Comparison of ENCODE assay signal across 31 cellular contexts in genomic region chr16:55138298-55138697, GRCh38.
"Had no signal": no experiment of that assay in that cellular context is flagged by ENCODE, and none has a peak within 500 bp of the region (broad histone marks: within the 10 kb centered on the region; RNA-seq: fewer than 3 reads in every experiment).

No MANE protein-coding gene starts in this region.

- H3K27me3 ChIP-seq: adrenal gland, body of pancreas had no signal

- H3K36me3 Mint-ChIP-seq: activated CD4-positive, alpha-beta memory T cell treated with anti-CD3 and anti-CD28 coated beads for 36 hours; activated CD8-positive, alpha-beta memory T cell treated with anti-CD3 and anti-CD28 coated beads, Interleukin-2, amount 10 ng/mL, durations not matched to agents 7 days and 5 days; activated naive CD4-positive, alpha-beta T cell treated with anti-CD3 and anti-CD28 coated beads, Interleukin-2, amount 50 U/mL, for 24 hours; activated naive CD8-positive, alpha-beta T cell treated with anti-CD3 and anti-CD28 coated beads for 36 hours had no signal

- DNase-seq: activated CD4-positive, alpha-beta memory T cell treated with anti-CD3 and anti-CD28 coated beads for 36 hours; activated CD4-positive, alpha-beta T cell treated with anti-CD3 and anti-CD28 coated beads for 36 hours; activated CD4-positive, alpha-beta T cell treated with anti-CD3 and anti-CD28 coated beads, Interleukin-2, amount 10 ng/mL, durations not matched to agents 24 days and 14 days; activated CD4-positive, CD25-positive, alpha-beta regulatory T cell; activated CD4-positive, CD25-positive, alpha-beta regulatory T cell treated with anti-CD3 and anti-CD28 coated beads, Interleukin-2, amount 50 U/mL, for 72 hours; activated CD8-positive, alpha-beta memory T cell treated with anti-CD3 and anti-CD28 coated beads, Interleukin-2, amount 10 ng/mL, durations not matched to agents 7 days and 5 days; activated CD8-positive, alpha-beta memory T cell treated with anti-CD3 and anti-CD28 coated beads, Interleukin-2, amount 50 U/mL, for 4 hours; activated CD8-positive, alpha-beta T cell treated with anti-CD3 and anti-CD28 coated beads, Interleukin-2, amount 10 ng/mL, durations not matched to agents 7 days and 5 days; activated effector memory CD4-positive, alpha-beta T cell treated with anti-CD3 and anti-CD28 coated beads, Interleukin-2, amount 50 U/mL, for 16 hours; activated naive CD4-positive, alpha-beta T cell treated with anti-CD3 and anti-CD28 coated beads for 36 hours; activated naive CD8-positive, alpha-beta T cell treated with anti-CD3 and anti-CD28 coated beads for 36 hours; activated naive CD8-positive, alpha-beta T cell treated with anti-CD3 and anti-CD28 coated beads, Interleukin-2, amount 50 U/mL, for 24 hours; activated T-cell treated with anti-CD3 and anti-CD28 coated beads, Interleukin-2, amount 50 U/mL, for 1 hour; activated T-cell treated with anti-CD3 and anti-CD28 coated beads, Interleukin-2, amount 50 U/mL, for 48 hours; adrenal gland; amygdala; aorta; caudate nucleus; cortex of kidney; dermis blood vessel endothelial cell; effector CD4-positive, alpha-beta T cell; effector memory CD8-positive, alpha-beta T cell; esophagus squamous epithelium; head of caudate nucleus; T-helper 2 cell had no signal

- H3K4me1 ChIP-seq: adrenal gland, body of pancreas, esophagus squamous epithelium had no signal

- H3K27me3 Mint-ChIP-seq: activated CD4-positive, alpha-beta memory T cell treated with anti-CD3 and anti-CD28 coated beads for 36 hours; activated CD4-positive, alpha-beta T cell treated with anti-CD3 and anti-CD28 coated beads, Interleukin-2, amount 10 ng/mL, durations not matched to agents 24 days and 14 days; activated CD8-positive, alpha-beta memory T cell treated with anti-CD3 and anti-CD28 coated beads, Interleukin-2, amount 10 ng/mL, durations not matched to agents 7 days and 5 days; activated naive CD4-positive, alpha-beta T cell treated with anti-CD3 and anti-CD28 coated beads, Interleukin-2, amount 50 U/mL, for 24 hours; activated naive CD8-positive, alpha-beta T cell treated with anti-CD3 and anti-CD28 coated beads for 36 hours; activated naive CD8-positive, alpha-beta T cell treated with anti-CD3 and anti-CD28 coated beads, Interleukin-2, amount 50 U/mL, for 24 hours; effector memory CD8-positive, alpha-beta T cell had no signal

- H3K9me3 Mint-ChIP-seq: activated CD4-positive, alpha-beta memory T cell treated with anti-CD3 and anti-CD28 coated beads for 36 hours; activated CD4-positive, alpha-beta T cell treated with anti-CD3 and anti-CD28 coated beads, Interleukin-2, amount 10 ng/mL, durations not matched to agents 24 days and 14 days; activated naive CD4-positive, alpha-beta T cell treated with anti-CD3 and anti-CD28 coated beads for 36 hours; activated naive CD4-positive, alpha-beta T cell treated with anti-CD3 and anti-CD28 coated beads, Interleukin-2, amount 50 U/mL, for 24 hours; activated naive CD8-positive, alpha-beta T cell treated with anti-CD3 and anti-CD28 coated beads for 36 hours; activated naive CD8-positive, alpha-beta T cell treated with anti-CD3 and anti-CD28 coated beads, Interleukin-2, amount 50 U/mL, for 24 hours; activated T-helper 1 cell treated with anti-CD3 and anti-CD28 coated beads, Interleukin-12 subunit alpha, Interleukin-12 subunit beta, Interleukin-2, Interleukin-4 antibody, amounts not matched to agents 30 ng/mL and 10 ng/mL and 1 ng/mL, durations not matched to agents 14 hours and 24 hours and 36 hours; activated T-helper 2 cell treated with anti-CD3 and anti-CD28 coated beads, Interferon-gamma antibody, Interleukin-2, Interleukin-4, amounts not matched to agents 10 μg/mL and 5 μg/mL and 100 μg/mL, durations not matched to agents 14 hours and 24 hours and 36 hours; effector memory CD8-positive, alpha-beta T cell had no signal

- ATAC-seq: activated CD4-positive, alpha-beta T cell treated with anti-CD3 and anti-CD28 coated beads for 36 hours; activated CD8-positive, alpha-beta memory T cell treated with anti-CD3 and anti-CD28 coated beads, Interleukin-2, amount 10 ng/mL, durations not matched to agents 7 days and 5 days; activated CD8-positive, alpha-beta T cell treated with anti-CD3 and anti-CD28 coated beads, Interleukin-2, amount 10 ng/mL, durations not matched to agents 7 days and 5 days; activated naive CD8-positive, alpha-beta T cell treated with anti-CD3 and anti-CD28 coated beads, Interleukin-2, amount 50 U/mL, for 24 hours; body of pancreas; effector memory CD8-positive, alpha-beta T cell had no signal

- H3K4me3 ChIP-seq: adrenal gland, body of pancreas, esophagus squamous epithelium had no signal

- H3K27ac Mint-ChIP-seq: activated CD4-positive, alpha-beta memory T cell treated with anti-CD3 and anti-CD28 coated beads for 36 hours; activated CD4-positive, alpha-beta T cell treated with anti-CD3 and anti-CD28 coated beads for 36 hours; activated CD4-positive, alpha-beta T cell treated with anti-CD3 and anti-CD28 coated beads, Interleukin-2, amount 10 ng/mL, durations not matched to agents 24 days and 14 days; activated CD8-positive, alpha-beta memory T cell treated with anti-CD3 and anti-CD28 coated beads, Interleukin-2, amount 10 ng/mL, durations not matched to agents 7 days and 5 days; activated CD8-positive, alpha-beta T cell treated with anti-CD3 and anti-CD28 coated beads, Interleukin-2, amount 10 ng/mL, durations not matched to agents 7 days and 5 days; activated naive CD4-positive, alpha-beta T cell treated with anti-CD3 and anti-CD28 coated beads for 36 hours; activated naive CD4-positive, alpha-beta T cell treated with anti-CD3 and anti-CD28 coated beads, Interleukin-2, amount 50 U/mL, for 24 hours; activated naive CD8-positive, alpha-beta T cell treated with anti-CD3 and anti-CD28 coated beads for 36 hours; activated naive CD8-positive, alpha-beta T cell treated with anti-CD3 and anti-CD28 coated beads, Interleukin-2, amount 50 U/mL, for 24 hours; activated T-helper 1 cell treated with anti-CD3 and anti-CD28 coated beads, Interleukin-12 subunit alpha, Interleukin-12 subunit beta, Interleukin-2, Interleukin-4 antibody, amounts not matched to agents 30 ng/mL and 10 ng/mL and 1 ng/mL, durations not matched to agents 14 hours and 24 hours and 36 hours; activated T-helper 2 cell treated with anti-CD3 and anti-CD28 coated beads, Interferon-gamma antibody, Interleukin-2, Interleukin-4, amounts not matched to agents 10 μg/mL and 5 μg/mL and 100 μg/mL, durations not matched to agents 14 hours and 24 hours and 36 hours; effector memory CD8-positive, alpha-beta T cell had no signal

- H3K36me3 ChIP-seq: adrenal gland, esophagus squamous epithelium had no signal

- H3K4me1 Mint-ChIP-seq: activated CD4-positive, alpha-beta T cell treated with anti-CD3 and anti-CD28 coated beads for 36 hours; activated CD4-positive, alpha-beta T cell treated with anti-CD3 and anti-CD28 coated beads, Interleukin-2, amount 10 ng/mL, durations not matched to agents 24 days and 14 days; activated CD8-positive, alpha-beta memory T cell treated with anti-CD3 and anti-CD28 coated beads, Interleukin-2, amount 10 ng/mL, durations not matched to agents 7 days and 5 days; activated naive CD4-positive, alpha-beta T cell treated with anti-CD3 and anti-CD28 coated beads, Interleukin-2, amount 50 U/mL, for 24 hours; activated naive CD8-positive, alpha-beta T cell treated with anti-CD3 and anti-CD28 coated beads for 36 hours; activated naive CD8-positive, alpha-beta T cell treated with anti-CD3 and anti-CD28 coated beads, Interleukin-2, amount 50 U/mL, for 24 hours had no signal

- H3K9me3 ChIP-seq: adrenal gland, body of pancreas, esophagus squamous epithelium had no signal

- H3K27ac ChIP-seq: adrenal gland, body of pancreas, esophagus squamous epithelium had no signal

- H3K4me3 Mint-ChIP-seq: activated CD4-positive, alpha-beta memory T cell treated with anti-CD3 and anti-CD28 coated beads for 36 hours; activated CD4-positive, alpha-beta T cell treated with anti-CD3 and anti-CD28 coated beads for 36 hours; activated CD4-positive, alpha-beta T cell treated with anti-CD3 and anti-CD28 coated beads, Interleukin-2, amount 10 ng/mL, durations not matched to agents 24 days and 14 days; activated CD8-positive, alpha-beta memory T cell treated with anti-CD3 and anti-CD28 coated beads, Interleukin-2, amount 10 ng/mL, durations not matched to agents 7 days and 5 days; activated CD8-positive, alpha-beta T cell treated with anti-CD3 and anti-CD28 coated beads, Interleukin-2, amount 10 ng/mL, durations not matched to agents 7 days and 5 days; activated naive CD4-positive, alpha-beta T cell treated with anti-CD3 and anti-CD28 coated beads for 36 hours; activated naive CD4-positive, alpha-beta T cell treated with anti-CD3 and anti-CD28 coated beads, Interleukin-2, amount 50 U/mL, for 24 hours; activated naive CD8-positive, alpha-beta T cell treated with anti-CD3 and anti-CD28 coated beads for 36 hours; activated naive CD8-positive, alpha-beta T cell treated with anti-CD3 and anti-CD28 coated beads, Interleukin-2, amount 50 U/mL, for 24 hours; activated T-helper 1 cell treated with anti-CD3 and anti-CD28 coated beads, Interleukin-12 subunit alpha, Interleukin-12 subunit beta, Interleukin-2, Interleukin-4 antibody, amounts not matched to agents 30 ng/mL and 10 ng/mL and 1 ng/mL, durations not matched to agents 14 hours and 24 hours and 36 hours; effector memory CD8-positive, alpha-beta T cell had no signal

- FAIRE-seq: colon, frontal cortex had no signal
